Comparison of ENCODE assay signal across 17 cellular contexts in the genomic region with DNA sequence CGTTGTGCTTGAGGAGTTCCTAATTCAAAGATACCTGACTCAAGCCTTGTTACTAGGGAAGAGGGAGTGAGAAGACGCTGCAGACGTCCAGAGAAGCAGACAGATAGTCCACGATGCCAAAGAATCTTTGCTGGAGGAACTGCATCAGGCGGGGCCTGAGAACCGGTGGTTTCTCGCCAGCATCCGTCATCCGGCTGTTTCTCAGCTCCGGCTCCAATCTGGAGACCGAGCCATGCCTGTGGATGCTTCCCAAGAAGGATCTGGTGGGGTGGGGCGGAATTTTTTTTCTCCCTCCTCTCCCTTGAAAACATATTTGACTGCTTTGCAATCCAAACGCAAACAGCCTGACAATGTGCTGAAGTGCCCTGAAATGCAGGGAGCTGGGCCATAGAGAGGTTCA.
DNase-seq lines count a peak whose midpoint lies in the region; ATAC-seq and TF ChIP-seq lines count a peak whose summit lies in the region.
"Had no signal": no experiment of that assay in that cellular context is flagged by ENCODE, and none has a peak within 500 bp of the region (broad histone marks: within the 10 kb centered on the region; RNA-seq: fewer than 3 reads in every experiment).

No MANE protein-coding gene starts in this region.

- no peaks in the 10 kb centered on the region for H3K27me3 ChIP-seq in dorsolateral prefrontal cortex

- peak; percentile 87 for ATAC-seq in left ventricle myocardium superior
- ATAC-seq in HG03571 (IDR thresholded peaks at IDR 0.05; ENCODE audit: unreplicated experiment) = no peak
- ATAC-seq in HG02798 (IDR thresholded peaks at IDR 0.05; ENCODE audit: poor library complexity, unreplicated experiment) = no peak
- ATAC-seq: GM23338, K562 had no signal

- peak overlapping the region in 3 of 59 donors; percentile 25 to 28 (median 26) for H3K27ac ChIP-seq in dorsolateral prefrontal cortex

- no peak overlapping the region for H3K4me3 ChIP-seq in dorsolateral prefrontal cortex
- H3K4me3 ChIP-seq: GM23338, K562 had no signal

- no peak for TF ChIP-seq CTCF in dorsolateral prefrontal cortex (IDR thresholded peaks at IDR 0.05 in 54 of 56, conservative IDR thresholded peaks at IDR 0.05 in 2 of 56; ENCODE audit: low read depth in 1 of 56, partially characterized antibody in 56 of 56)

- DNase-seq in AG20443 (ENCODE audit: low spot score) (peak; percentile 40), dorsolateral prefrontal cortex (peak in 9 of 10 donors; percentile 4 to 68 (median 50)), left ventricle myocardium superior (peak; percentile 75), posterior vena cava (ENCODE audit: low spot score) (peak; percentile 85)
- no peak for DNase-seq in activated CD4-positive, alpha-beta T cell treated with anti-CD3 and anti-CD28 coated beads for 1 hour
- DNase-seq: Caco-2; CD4-positive, alpha-beta T cell; GDM1; HCEC 1CT; NCI-H1694 treated with DMSO at 0.1 percent for 48 hours; NCI-H524; NCI-H82; SIG-M5 had no signal

- intact Hi-C loops in dorsolateral prefrontal cortex (cut with DNase I) (no loop called here), left ventricle myocardium superior (cut with micrococcal nuclease) (no loop called here), posterior vena cava (cut with DNase I) (no loop called here)
